In the genomic region with DNA sequence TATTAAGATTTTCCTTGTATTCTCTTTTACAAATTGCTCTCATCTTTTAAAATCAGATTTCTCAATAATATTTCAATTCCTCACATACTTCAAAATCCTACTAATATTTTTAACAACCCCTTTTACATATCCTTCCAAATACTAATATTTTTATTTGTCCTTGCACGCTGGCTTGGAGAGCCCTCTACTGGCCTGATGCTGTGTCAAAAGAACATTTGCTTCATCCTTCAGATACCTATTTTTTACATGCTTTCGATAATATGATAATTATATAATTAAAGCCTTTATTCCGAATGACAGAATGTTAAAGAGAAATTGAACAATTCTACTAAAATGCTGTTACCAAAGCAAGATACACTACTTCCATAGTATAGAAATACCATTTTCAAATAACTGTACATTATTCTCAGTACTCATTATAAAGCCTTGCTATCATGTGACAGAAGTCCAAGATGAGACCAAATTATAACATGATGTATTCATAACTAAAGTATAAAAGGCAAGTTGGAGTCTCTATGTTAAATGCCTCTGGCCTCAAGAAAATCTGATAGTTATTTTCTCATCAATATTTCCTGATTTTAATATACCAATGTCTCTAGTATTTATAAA, we compare ENCODE assay signal across 8 cellular contexts. TPM values are rescaled to one million over a fixed set of nuclear protein-coding genes. Genes with fewer than 3 reads are reported as not detected.
DNase-seq lines count a peak whose midpoint lies in the region; ATAC-seq, FAIRE-seq and TF ChIP-seq lines count a peak whose summit lies in the region.

No MANE protein-coding gene starts in this region.

- H3K4me3 Mint-ChIP-seq in stimulated activated effector memory CD8-positive, alpha-beta T cell treated with anti-CD3 and anti-CD28 coated beads, Interleukin-12 subunit alpha, Interleukin-12 subunit beta, amount 100 ng/mL, for 72 hours = no peak overlapping the region

- H3K4me3 ChIP-seq in left ventricle myocardium inferior = peak overlapping the region; percentile 50
- H3K4me3 ChIP-seq in pancreas = no peak overlapping the region

- no peak for DNase-seq in left ventricle myocardium inferior
- DNase-seq in left cardiac atrium = no peak
- peak; percentile 15 for DNase-seq in NCI-H345 (lab: John Stamatoyannopoulos, UW)
- DNase-seq in dermis microvascular lymphatic vessel endothelial cell (ENCODE audit: low read depth in 2 of 2) = peak; percentile 36 to 64
- no peak for DNase-seq in pancreas
- DNase-seq in stimulated activated effector memory CD8-positive, alpha-beta T cell treated with anti-CD3 and anti-CD28 coated beads, Interleukin-12 subunit alpha, Interleukin-12 subunit beta, amount 100 ng/mL, for 72 hours (ENCODE audit: low spot score in 2 of 2) = no peak
- no peak for DNase-seq in stimulated activated CD4-positive, alpha-beta T cell treated with anti-CD3 and anti-CD28 coated beads, Interleukin-4, amount 100 ng/mL, for 1 hour

- intact Hi-C loops in left ventricle myocardium inferior (cut with micrococcal nuclease) = no loop called here
- intact Hi-C loops in left cardiac atrium (cut with DNase I) = loop anchor here (2.0 to 10.0 kb wide), 3 partner anchors 137 to 224 kb away; no protein-coding TSS in a partner anchor
- intact Hi-C loops in pancreas (cut with DNase I) = no loop called here

- peaks cover 14% of the 10 kb centered on the region for H3K36me3 Mint-ChIP-seq in stimulated activated effector memory CD8-positive, alpha-beta T cell treated with anti-CD3 and anti-CD28 coated beads, Interleukin-12 subunit alpha, Interleukin-12 subunit beta, amount 100 ng/mL, for 72 hours

- no peak for ATAC-seq in left cardiac atrium
- no peak for ATAC-seq in pancreas
- ATAC-seq in stimulated activated effector memory CD8-positive, alpha-beta T cell treated with anti-CD3 and anti-CD28 coated beads, Interleukin-12 subunit alpha, Interleukin-12 subunit beta, amount 100 ng/mL, for 72 hours = no peak
- no peak for ATAC-seq in GM21723 (IDR thresholded peaks at IDR 0.05; ENCODE audit: unreplicated experiment)

- H3K27ac Mint-ChIP-seq in stimulated activated effector memory CD8-positive, alpha-beta T cell treated with anti-CD3 and anti-CD28 coated beads, Interleukin-12 subunit alpha, Interleukin-12 subunit beta, amount 100 ng/mL, for 72 hours = no peak overlapping the region

- H3K9me3 ChIP-seq in left ventricle myocardium inferior (replicated peaks) (no peaks in the 10 kb centered on the region), pancreas (no peaks in the 10 kb centered on the region)

- peaks cover 11% of the 10 kb centered on the region for H3K36me3 ChIP-seq in left ventricle myocardium inferior
- no peaks in the 10 kb centered on the region for H3K36me3 ChIP-seq in pancreas

- 42 to 57% methylated on average over 3 of the region's 3 CpGs for WGBS in pancreas, 2 donors

- no peaks in the 10 kb centered on the region for H3K27me3 ChIP-seq in left ventricle myocardium inferior (ENCODE audit: low read depth)
- no peaks in the 10 kb centered on the region for H3K27me3 ChIP-seq in pancreas

- H3K27ac ChIP-seq in left ventricle myocardium inferior (replicated peaks) (peak overlapping the region; percentile 87), pancreas (no peak overlapping the region)

- H3K4me1 ChIP-seq in left ventricle myocardium inferior = peaks cover 31% of the 10 kb centered on the region
- H3K4me1 ChIP-seq in pancreas = no peaks in the 10 kb centered on the region

- H3K9me3 Mint-ChIP-seq in stimulated activated effector memory CD8-positive, alpha-beta T cell treated with anti-CD3 and anti-CD28 coated beads, Interleukin-12 subunit alpha, Interleukin-12 subunit beta, amount 100 ng/mL, for 72 hours = no peaks in the 10 kb centered on the region

- peak; percentile 77 for TF ChIP-seq CTCF in left ventricle myocardium inferior (IDR thresholded peaks at IDR 0.05; ENCODE audit: borderline replicate concordance)
- TF ChIP-seq CTCF in pancreas (IDR thresholded peaks at IDR 0.05) = peak in 2 of 4 donors; percentile 22 to 26

- peak; percentile 71 for FAIRE-seq in pancreas (lab: Jason Lieb, UNC)

- H3K4me1 Mint-ChIP-seq in stimulated activated effector memory CD8-positive, alpha-beta T cell treated with anti-CD3 and anti-CD28 coated beads, Interleukin-12 subunit alpha, Interleukin-12 subunit beta, amount 100 ng/mL, for 72 hours = peaks cover 24% of the 10 kb centered on the region

RNA-seq across cellular contexts. Expression of gene PLN, which starts 39.0 kb away (rescaled TPM):
- total RNA-seq in left ventricle myocardium inferior = 2,329 TPM
- 1,000 to 10,000 TPM in 1 of 2 donors, 100 to 1,000 TPM in 1; 673 to 1,029 TPM for total RNA-seq in left cardiac atrium
- total RNA-seq in dermis microvascular lymphatic vessel endothelial cell = not detected in 2 replicates
- 1 to 10 TPM in 1 of 6 donors, under 1 TPM in 5; 0.09 to 1.1 (median 0.52) TPM for total RNA-seq in pancreas
- polyA plus RNA-seq in pancreas = 1 to 10 TPM; 2.1 to 2.8 TPM

Comparison
In these comparisons a context has a peak if more than half of its experiments do, and no peak if none do; other contexts are left out.
1. intact Hi-C loops: an anchor here in left cardiac atrium (2.0 to 10.0 kb wide); none called in left ventricle myocardium inferior and pancreas.
2. DNase-seq: peak in NCI-H345 (single experiment) and dermis microvascular lymphatic vessel endothelial cell (2 of 2); none in left ventricle myocardium inferior (single experiment), left cardiac atrium (single experiment), pancreas (0 of 6), stimulated activated effector memory CD8-positive, alpha-beta T cell treated with anti-CD3 and anti-CD28 coated beads, Interleukin-12 subunit alpha, Interleukin-12 subunit beta, amount 100 ng/mL, for 72 hours (0 of 2) and stimulated activated CD4-positive, alpha-beta T cell treated with anti-CD3 and anti-CD28 coated beads, Interleukin-4, amount 100 ng/mL, for 1 hour (single experiment).
3. RNA of gene PLN, which starts 39.0 kb away (total RNA-seq): 2,329 TPM in left ventricle myocardium inferior (single experiment) and 673 to 1,029 TPM in left cardiac atrium; 0.09 to 1.1 TPM in pancreas and not detected in dermis microvascular lymphatic vessel endothelial cell; every median in the first group is over 100 times any median in the second.